Comparison of ENCODE assay signal across 9 cellular contexts in genomic region chr2:73920577-73921545, GRCh38. TPM values are rescaled to one million over a fixed set of nuclear protein-coding genes. Genes with fewer than 3 reads are reported as not detected.
DNase-seq lines count a peak whose midpoint lies in the region; ATAC-seq and TF ChIP-seq lines count a peak whose summit lies in the region.
"Had no signal": no experiment of that assay in that cellular context is flagged by ENCODE, and none has a peak within 500 bp of the region (broad histone marks: within the 10 kb centered on the region; RNA-seq: fewer than 3 reads in every experiment).

No MANE protein-coding gene starts in this region.

- no peaks in the 10 kb centered on the region for H3K9me3 Mint-ChIP-seq in endothelial cell (ENCODE audit: unreplicated experiment)
- no peaks in the 10 kb centered on the region for H3K9me3 Mint-ChIP-seq in progenitor cell of endocrine pancreas (ENCODE audit: low read depth)

- no peaks in the 10 kb centered on the region for H3K4me1 Mint-ChIP-seq in T-helper 17 cell
- H3K4me1 Mint-ChIP-seq in endothelial cell (ENCODE audit: unreplicated experiment) = peaks cover 6% of the 10 kb centered on the region
- H3K4me1 Mint-ChIP-seq in progenitor cell of endocrine pancreas (ENCODE audit: low read depth) = no peaks in the 10 kb centered on the region

- H3K27me3 Mint-ChIP-seq in T-helper 17 cell (peaks cover 6% of the 10 kb centered on the region), endothelial cell (ENCODE audit: unreplicated experiment) (peaks cover 5% of the 10 kb centered on the region), progenitor cell of endocrine pancreas (peaks cover 41% of the 10 kb centered on the region)

- H3K4me3 Mint-ChIP-seq in T-helper 17 cell (no peak overlapping the region), endothelial cell (ENCODE audit: unreplicated experiment) (no peak overlapping the region), progenitor cell of endocrine pancreas (ENCODE audit: low read depth) (no peak overlapping the region)

- ATAC-seq in T-helper 17 cell (peak; percentile 57), GM19395 (IDR thresholded peaks at IDR 0.05; ENCODE audit: unreplicated experiment) (no peak)

- no peaks in the 10 kb centered on the region for H3K9me3 ChIP-seq in T-helper 17 cell (ENCODE audit: control insufficient read depth, low read length, poor library complexity, severe bottlenecking)
- H3K9me3 ChIP-seq: upper lobe of left lung had no signal

- H3K27ac Mint-ChIP-seq in T-helper 17 cell (no peak overlapping the region), endothelial cell (ENCODE audit: unreplicated experiment) (no peak overlapping the region), progenitor cell of endocrine pancreas (no peak overlapping the region)

- peaks cover 2% of the 10 kb centered on the region for H3K36me3 Mint-ChIP-seq in T-helper 17 cell (ENCODE audit: low read depth)
- H3K36me3 Mint-ChIP-seq in endothelial cell (ENCODE audit: low read depth, unreplicated experiment) = peaks cover under 1% of the 10 kb centered on the region
- H3K36me3 Mint-ChIP-seq in progenitor cell of endocrine pancreas (ENCODE audit: insufficient read depth) = no peaks in the 10 kb centered on the region

- DNase-seq in DMS114 treated with DMSO at 0.1 percent for 48 hours (lab: John Stamatoyannopoulos, UW; ENCODE audit: unreplicated experiment) = peak; percentile 15
- DNase-seq in HUDEP-2 (lab: John Stamatoyannopoulos, UW; ENCODE audit: unreplicated experiment in 76 of 76) = peak in 51 of 76 experiments; percentile 4 to 61 (median 39)
- peak in 1 of 3 donors; percentile 13 for DNase-seq in T-helper 17 cell
- peak; percentile 68 for DNase-seq in endothelial cell (ENCODE audit: low spot score)
- DNase-seq in progenitor cell of endocrine pancreas (ENCODE audit: low spot score, unreplicated experiment) = no peak
- no peak for DNase-seq in activated CD4-positive, CD25-positive, alpha-beta regulatory T cell treated with anti-CD3 and anti-CD28 coated beads, Interleukin-2, amount 50 U/mL, for 72 hours
- no peak for DNase-seq in medulla oblongata (ENCODE audit: extremely low spot score)

- TF ChIP-seq CTCF in endothelial cell (IDR thresholded peaks at IDR 0.05; ENCODE audit: unreplicated experiment) (peak; percentile 36), progenitor cell of endocrine pancreas (IDR thresholded peaks at IDR 0.05; ENCODE audit: unreplicated experiment) (peak; percentile 28)

RNA-seq across cellular contexts. Expression of gene DGUOK, which starts 5.8 kb away (rescaled TPM):
- total RNA-seq in T-helper 17 cell (10 to 100 TPM; 34.2 to 39.7 TPM), endothelial cell (ENCODE audit: unreplicated experiment) (68.3 TPM), progenitor cell of endocrine pancreas (63.8 and 66.9 TPM in 2 replicates)

RNA-seq across cellular contexts. Expression of gene ACTG2, which starts 28.1 kb away (rescaled TPM):
- total RNA-seq in T-helper 17 cell = not detected
- total RNA-seq in endothelial cell (ENCODE audit: unreplicated experiment) = 8.3 TPM
- total RNA-seq in progenitor cell of endocrine pancreas = 0.19 and 0.31 TPM in 2 replicates

Comparison
In these comparisons a context has a peak if more than half of its experiments do, and no peak if none do; other contexts are left out.
1. DNase-seq: peak in DMS114 treated with DMSO at 0.1 percent for 48 hours (single experiment), HUDEP-2 (51 of 76) and endothelial cell (single experiment); none in progenitor cell of endocrine pancreas (single experiment), activated CD4-positive, CD25-positive, alpha-beta regulatory T cell treated with anti-CD3 and anti-CD28 coated beads, Interleukin-2, amount 50 U/mL, for 72 hours (single experiment) and medulla oblongata (single experiment).